ENCODE assay signal across 1 cellular context in genomic region chr1:109198043-109198695, GRCh38.
TF ChIP-seq lines count a peak whose summit lies in the region.

No MANE protein-coding gene starts in this region.

TF ChIP-seq in K562, 482 proteins besides CTCF, POLR2A, EP300 and RAD21 (continued from another document and continues in another):
- no peak for TF ChIP-seq MITF (IDR thresholded peaks at IDR 0.05)
- TF ChIP-seq ETV6 (IDR thresholded peaks at IDR 0.05; ENCODE audit: borderline replicate concordance in 1 of 2, low read depth in 2 of 2, low read length in 1 of 2) = no peak
- no peak for TF ChIP-seq ETV6 (CRISPR knock-in tag; IDR thresholded peaks at IDR 0.05; ENCODE audit: borderline replicate concordance)
- no peak; the same call in none of the 2 replicates for TF ChIP-seq VEZF1 (CRISPR knock-in tag; IDR thresholded peaks at IDR 0.05)
- no peak for TF ChIP-seq ZBTB7A (IDR thresholded peaks at IDR 0.05; ENCODE audit: borderline replicate concordance, control insufficient read depth, low read depth, low read length)
- no peak for TF ChIP-seq PHB (CRISPR knock-in tag; IDR thresholded peaks at IDR 0.05)
- no peak for TF ChIP-seq PBX2 (CRISPR knock-in tag; IDR thresholded peaks at IDR 0.05; ENCODE audit: low read depth)
- TF ChIP-seq PBX2 (tag; conservative IDR thresholded peaks at IDR 0.05; ENCODE audit: low read depth) = no peak
- peak; percentile 94 for TF ChIP-seq CBFA2T3 (IDR thresholded peaks at IDR 0.05)
- TF ChIP-seq, protein P1, sequence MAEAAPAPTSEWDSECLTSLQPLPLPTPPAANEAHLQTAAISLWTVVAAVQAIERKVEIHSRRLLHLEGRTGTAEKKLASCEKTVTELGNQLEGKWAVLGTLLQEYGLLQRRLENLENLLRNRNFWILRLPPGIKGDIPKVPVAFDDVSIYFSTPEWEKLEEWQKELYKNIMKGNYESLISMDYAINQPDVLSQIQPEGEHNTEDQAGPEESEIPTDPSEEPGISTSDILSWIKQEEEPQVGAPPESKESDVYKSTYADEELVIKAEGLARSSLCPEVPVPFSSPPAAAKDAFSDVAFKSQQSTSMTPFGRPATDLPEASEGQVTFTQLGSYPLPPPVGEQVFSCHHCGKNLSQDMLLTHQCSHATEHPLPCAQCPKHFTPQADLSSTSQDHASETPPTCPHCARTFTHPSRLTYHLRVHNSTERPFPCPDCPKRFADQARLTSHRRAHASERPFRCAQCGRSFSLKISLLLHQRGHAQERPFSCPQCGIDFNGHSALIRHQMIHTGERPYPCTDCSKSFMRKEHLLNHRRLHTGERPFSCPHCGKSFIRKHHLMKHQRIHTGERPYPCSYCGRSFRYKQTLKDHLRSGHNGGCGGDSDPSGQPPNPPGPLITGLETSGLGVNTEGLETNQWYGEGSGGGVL (CRISPR knock-in tag; IDR thresholded peaks at IDR 0.05) = no peak
- peak; percentile 86 for TF ChIP-seq MTA2 (IDR thresholded peaks at IDR 0.05; ENCODE audit: low read depth)
- no peak for TF ChIP-seq CHD7 (IDR thresholded peaks at IDR 0.05; ENCODE audit: low read depth, low read length)
- TF ChIP-seq CEBPZ (IDR thresholded peaks at IDR 0.05; ENCODE audit: borderline replicate concordance, low read depth, low read length) = no peak
- peak; percentile 22; the same call in 1 of the 2 replicates for TF ChIP-seq SPI1 (IDR thresholded peaks at IDR 0.05; ENCODE audit: borderline replicate concordance, low read depth, low read length)
- no peak for TF ChIP-seq EGR1 (conservative IDR thresholded peaks at IDR 0.05)
- TF ChIP-seq HMGN3 (IDR thresholded peaks at IDR 0.05; ENCODE audit: borderline replicate concordance, extremely low read depth, insufficient read length, low read depth, low read length) = peak; percentile 64
- TF ChIP-seq, protein P2, sequence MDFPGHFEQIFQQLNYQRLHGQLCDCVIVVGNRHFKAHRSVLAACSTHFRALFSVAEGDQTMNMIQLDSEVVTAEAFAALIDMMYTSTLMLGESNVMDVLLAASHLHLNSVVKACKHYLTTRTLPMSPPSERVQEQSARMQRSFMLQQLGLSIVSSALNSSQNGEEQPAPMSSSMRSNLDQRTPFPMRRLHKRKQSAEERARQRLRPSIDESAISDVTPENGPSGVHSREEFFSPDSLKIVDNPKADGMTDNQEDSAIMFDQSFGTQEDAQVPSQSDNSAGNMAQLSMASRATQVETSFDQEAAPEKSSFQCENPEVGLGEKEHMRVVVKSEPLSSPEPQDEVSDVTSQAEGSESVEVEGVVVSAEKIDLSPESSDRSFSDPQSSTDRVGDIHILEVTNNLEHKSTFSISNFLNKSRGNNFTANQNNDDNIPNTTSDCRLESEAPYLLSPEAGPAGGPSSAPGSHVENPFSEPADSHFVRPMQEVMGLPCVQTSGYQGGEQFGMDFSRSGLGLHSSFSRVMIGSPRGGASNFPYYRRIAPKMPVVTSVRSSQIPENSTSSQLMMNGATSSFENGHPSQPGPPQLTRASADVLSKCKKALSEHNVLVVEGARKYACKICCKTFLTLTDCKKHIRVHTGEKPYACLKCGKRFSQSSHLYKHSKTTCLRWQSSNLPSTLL (IDR thresholded peaks at IDR 0.05) = no peak
- TF ChIP-seq NCOA2 (IDR thresholded peaks at IDR 0.05; ENCODE audit: partially characterized antibody in 2 of 2) = no peak
- peak; percentile 71 for TF ChIP-seq SOX6 (IDR thresholded peaks at IDR 0.05)
- TF ChIP-seq U2AF1 (optimal IDR thresholded peaks at IDR 0.05; ENCODE audit: low read depth, low read length) = no peak
- no peak for TF ChIP-seq CAMTA2 (CRISPR knock-in tag; conservative IDR thresholded peaks at IDR 0.05)
- no peak for TF ChIP-seq THRAP3 (IDR thresholded peaks at IDR 0.05; ENCODE audit: borderline replicate concordance)
- TF ChIP-seq ILF3 (IDR thresholded peaks at IDR 0.05; ENCODE audit: borderline replicate concordance) = no peak
- no peak for TF ChIP-seq ATF1 (CRISPR knock-in tag; IDR thresholded peaks at IDR 0.05)
- no peak for TF ChIP-seq ATF1 (tag; IDR thresholded peaks at IDR 0.05)
- TF ChIP-seq ZNF696 (CRISPR knock-in tag; conservative IDR thresholded peaks at IDR 0.05) = no peak
- TF ChIP-seq, protein P3, sequence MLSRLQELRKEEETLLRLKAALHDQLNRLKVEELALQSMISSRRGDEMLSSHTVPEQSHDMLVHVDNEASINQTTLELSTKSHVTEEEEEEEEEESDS (CRISPR knock-in tag; IDR thresholded peaks at IDR 0.05) = no peak
- no peak for TF ChIP-seq SREBF2 (CRISPR knock-in tag; IDR thresholded peaks at IDR 0.05)
- TF ChIP-seq U2AF2 (optimal IDR thresholded peaks at IDR 0.05; ENCODE audit: low read depth, low read length) = no peak
- TF ChIP-seq SRSF9 (IDR thresholded peaks at IDR 0.05; ENCODE audit: borderline replicate concordance, low read depth, low read length) = no peak
- no peak for TF ChIP-seq HSF4 (CRISPR knock-in tag; IDR thresholded peaks at IDR 0.05; ENCODE audit: borderline replicate concordance)
- TF ChIP-seq CREM (IDR thresholded peaks at IDR 0.05; ENCODE audit: low read depth) = peak; percentile 55; the same call in 1 of the 2 replicates
